ENCODE assay signal across 19 cellular contexts in the genomic region with DNA sequence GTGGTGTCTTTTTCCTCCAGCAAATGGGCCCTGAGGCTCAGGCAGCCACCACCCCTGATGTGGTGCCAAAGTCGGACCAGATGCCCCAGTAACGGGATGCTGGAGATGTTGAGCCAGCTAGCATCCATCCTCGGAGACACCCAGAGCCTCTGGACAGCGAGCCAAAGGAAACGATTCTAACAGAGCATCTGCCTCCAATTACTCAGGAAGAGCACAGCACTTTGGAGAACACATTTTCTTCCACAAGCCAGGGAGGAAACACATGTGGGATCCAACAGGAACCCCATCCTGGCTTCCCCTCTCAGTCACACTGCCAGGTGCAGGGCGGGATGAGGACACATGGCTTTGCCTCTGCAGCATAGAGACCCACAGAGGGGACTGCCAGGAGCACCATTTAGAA. TPM values are rescaled to one million over a fixed set of nuclear protein-coding genes. Genes with fewer than 3 reads are reported as not detected.
A peak's percentile ranks its signal among the peaks of the same experiment; 100 is the strongest.
DNase-seq lines count a peak whose midpoint lies in the region; ATAC-seq, FAIRE-seq and TF ChIP-seq lines count a peak whose summit lies in the region.
"Had no signal": no experiment of that assay in that cellular context is flagged by ENCODE, and none has a peak within 500 bp of the region (broad histone marks: within the 10 kb centered on the region; RNA-seq: fewer than 3 reads in every experiment).

No MANE protein-coding gene starts in this region.

- H3K4me2 ChIP-seq in BLaER1 = peak overlapping the region; percentile 75

- intact Hi-C loops in ascending aorta (cut with DNase I) = no loop called here
- intact Hi-C loops in pancreas (cut with DNase I) = no loop called here

- no peak for ATAC-seq in pancreas
- ATAC-seq: activated naive CD4-positive, alpha-beta T cell treated with anti-CD3 and anti-CD28 coated beads, Interleukin-2, amount 50 U/mL, for 72 hours; T-helper 17 cell had no signal

- H3K9me3 ChIP-seq in BLaER1 (no peaks in the 10 kb centered on the region), ascending aorta (no peaks in the 10 kb centered on the region), pancreas (no peaks in the 10 kb centered on the region)
- H3K9me3 ChIP-seq: neutrophil had no signal

- peak overlapping the region; percentile 1; the same call in 1 of the 2 replicates for H3K9ac ChIP-seq in BLaER1

- H3K27ac ChIP-seq in BLaER1 (no peak overlapping the region; the same call in 1 of the 2 replicates), ascending aorta (peak overlapping the region; percentile 90 to 94), pancreas (peak overlapping the region; percentile 70 to 94 (median 90))
- H3K27ac ChIP-seq: neutrophil, RWPE1 had no signal

- H4K20me1 ChIP-seq in BLaER1 = no peaks in the 10 kb centered on the region

- DNase-seq in ascending aorta (ENCODE audit: low spot score in 2 of 2) = no peak
- peak; percentile 47 for DNase-seq in globus pallidus (ENCODE audit: low spot score)
- DNase-seq in pancreas = no peak
- no peak for DNase-seq in UCSD-AML1 (lab: John Stamatoyannopoulos, UW; ENCODE audit: unreplicated experiment)
- no peak for DNase-seq in NCI-H1105 treated with DMSO at 0.1 percent for 48 hours (lab: John Stamatoyannopoulos, UW)
- no peak for DNase-seq in HEK293T (ENCODE audit: extremely low spot score)
- DNase-seq in activated naive CD4-positive, alpha-beta T cell treated with Interleukin-2 at 50 U/mL for 16 hours = no peak
- DNase-seq: activated CD4-positive, alpha-beta T cell treated with anti-CD3 and anti-CD28 coated beads for 1 hour; activated T-cell treated with anti-CD3 and anti-CD28 coated beads for 4 hours; DMS153; H9; NCI-H187; NCI-H526 treated with DMSO at 0.1 percent for 48 hours; stimulated activated naive CD4-positive, alpha-beta T cell; T-helper 17 cell had no signal

- POLR2A ChIA-PET in HEK293T (lab: Yijun Ruan, JAX) = no interaction called here

- TF ChIP-seq CTCF in ascending aorta (IDR thresholded peaks at IDR 0.05) = no peak
- TF ChIP-seq CTCF in pancreas (IDR thresholded peaks at IDR 0.05) = no peak

- no peak overlapping the region for H3K4me3 ChIP-seq in BLaER1
- H3K4me3 ChIP-seq in ascending aorta = no peak overlapping the region
- no peak overlapping the region for H3K4me3 ChIP-seq in pancreas

- H3K27me3 ChIP-seq in BLaER1 = no peaks in the 10 kb centered on the region
- H3K27me3 ChIP-seq in ascending aorta = no peaks in the 10 kb centered on the region
- H3K27me3 ChIP-seq in pancreas = no peaks in the 10 kb centered on the region
- H3K27me3 ChIP-seq: neutrophil had no signal

- H3K4me1 ChIP-seq in BLaER1 (peaks cover 56% of the 10 kb centered on the region), ascending aorta (peaks cover 24 to 49% of the 10 kb centered on the region in 2 donors), pancreas (peaks cover 28 to 44% (median 28%) of the 10 kb centered on the region in 3 donors)

- CTCF ChIA-PET in HEK293T (lab: Yijun Ruan, JAX) = no interaction called here

- 74 to 82% methylated on average over 6 of the region's 6 CpGs for WGBS in pancreas, 2 donors

- no peak for FAIRE-seq in pancreas (lab: Jason Lieb, UNC)

- H3K36me3 ChIP-seq in BLaER1 = no peaks in the 10 kb centered on the region
- no peaks in the 10 kb centered on the region for H3K36me3 ChIP-seq in ascending aorta
- H3K36me3 ChIP-seq in pancreas = no peaks in the 10 kb centered on the region
- H3K36me3 ChIP-seq: neutrophil had no signal

TF ChIP-seq in HEK293T, 16 proteins besides CTCF, POLR2A, EP300 and RAD21:
- TF ChIP-seq ELF4 (IDR thresholded peaks at IDR 0.05) = no peak
- TF ChIP-seq TARDBP (IDR thresholded peaks at IDR 0.05) = no peak
- TF ChIP-seq FOXA1 (IDR thresholded peaks at IDR 0.05) = no peak
- TF ChIP-seq, protein P1, sequence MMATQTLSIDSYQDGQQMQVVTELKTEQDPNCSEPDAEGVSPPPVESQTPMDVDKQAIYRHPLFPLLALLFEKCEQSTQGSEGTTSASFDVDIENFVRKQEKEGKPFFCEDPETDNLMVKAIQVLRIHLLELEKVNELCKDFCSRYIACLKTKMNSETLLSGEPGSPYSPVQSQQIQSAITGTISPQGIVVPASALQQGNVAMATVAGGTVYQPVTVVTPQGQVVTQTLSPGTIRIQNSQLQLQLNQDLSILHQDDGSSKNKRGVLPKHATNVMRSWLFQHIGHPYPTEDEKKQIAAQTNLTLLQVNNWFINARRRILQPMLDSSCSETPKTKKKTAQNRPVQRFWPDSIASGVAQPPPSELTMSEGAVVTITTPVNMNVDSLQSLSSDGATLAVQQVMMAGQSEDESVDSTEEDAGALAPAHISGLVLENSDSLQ (IDR thresholded peaks at IDR 0.05) = no peak
- TF ChIP-seq BHLHE40 (IDR thresholded peaks at IDR 0.05; ENCODE audit: borderline replicate concordance) = no peak
- TF ChIP-seq FOXK2 (IDR thresholded peaks at IDR 0.05) = no peak
- TF ChIP-seq FOXM1 (IDR thresholded peaks at IDR 0.05; ENCODE audit: borderline replicate concordance) = no peak
- TF ChIP-seq SP1 (IDR thresholded peaks at IDR 0.05) = no peak

RNA-seq across cellular contexts. Expression of a gene that starts 44.9 kb away (rescaled TPM):
- total RNA-seq in ascending aorta (225 TPM), pancreas (10 to 100 TPM; 17.7 to 35.3 (median 22.2) TPM)
- polyA plus RNA-seq in pancreas = 10 to 100 TPM; 16.5 to 19.4 TPM
